In genomic region chr16:79172306-79172705, GRCh38 we compare ENCODE assay signal across 24 cellular contexts.
"Had no signal": no experiment of that assay in that cellular context is flagged by ENCODE, and none has a peak within 500 bp of the region (broad histone marks: within the 10 kb centered on the region; RNA-seq: fewer than 3 reads in every experiment).

No MANE protein-coding gene starts in this region.

- H3K4me1 ChIP-seq: right atrium auricular region had no signal

- H3K4me3 Mint-ChIP-seq: activated B cell treated with CpG ODN at 0.5 μM for 24 hours; activated CD4-positive, alpha-beta memory T cell treated with anti-CD3 and anti-CD28 coated beads for 36 hours; activated CD8-positive, alpha-beta memory T cell treated with anti-CD3 and anti-CD28 coated beads, Interleukin-2, amount 10 ng/mL, durations not matched to agents 7 days and 5 days; activated naive CD8-positive, alpha-beta T cell treated with anti-CD3 and anti-CD28 coated beads for 36 hours; naive B cell; neural crest cell had no signal

- H3K9me3 ChIP-seq: uterus had no signal

- DNase-seq: activated B cell treated with CpG ODN at 0.5 μM for 24 hours; activated CD4-positive, alpha-beta memory T cell treated with anti-CD3 and anti-CD28 coated beads for 36 hours; activated CD4-positive, alpha-beta T cell treated with anti-CD3 and anti-CD28 coated beads for 4 hours; activated CD8-positive, alpha-beta memory T cell treated with anti-CD3 and anti-CD28 coated beads, Interleukin-2, amount 10 ng/mL, durations not matched to agents 7 days and 5 days; activated naive CD4-positive, alpha-beta T cell; activated naive CD8-positive, alpha-beta T cell treated with anti-CD3 and anti-CD28 coated beads for 36 hours; amniotic stem cell; dermis blood vessel endothelial cell; effector memory CD4-positive, alpha-beta T cell; heart left ventricle; left ventricle myocardium superior; mesenchymal stem cell; mucosa of descending colon; naive B cell; stimulated activated CD4-positive, alpha-beta T cell treated with anti-CD3 and anti-CD28 coated beads, Interleukin-12 subunit alpha, Interleukin-12 subunit beta, amount 100 ng/mL, for 4 hours; stimulated activated CD4-positive, alpha-beta T cell treated with anti-CD3 and anti-CD28 coated beads, Interleukin-1b, Interleukin-23, amount 100 ng/mL, for 48 hours; stimulated activated CD8-positive, alpha-beta memory T cell treated with anti-CD3 and anti-CD28 coated beads, Interleukin-4, amount 100 ng/mL, for 48 hours; stimulated activated naive CD4-positive, alpha-beta T cell; uterus had no signal

- H3K4me3 ChIP-seq: esophagus muscularis mucosa, gastroesophageal sphincter, heart left ventricle, mucosa of descending colon, right atrium auricular region, uterus had no signal

- ATAC-seq: activated CD8-positive, alpha-beta memory T cell treated with anti-CD3 and anti-CD28 coated beads, Interleukin-2, amount 10 ng/mL, durations not matched to agents 7 days and 5 days; gastroesophageal sphincter; heart left ventricle; left ventricle myocardium superior; mucosa of descending colon had no signal

- H3K27ac Mint-ChIP-seq: activated B cell treated with CpG ODN at 0.5 μM for 24 hours; activated CD4-positive, alpha-beta memory T cell treated with anti-CD3 and anti-CD28 coated beads for 36 hours; activated CD8-positive, alpha-beta memory T cell treated with anti-CD3 and anti-CD28 coated beads, Interleukin-2, amount 10 ng/mL, durations not matched to agents 7 days and 5 days; activated naive CD8-positive, alpha-beta T cell treated with anti-CD3 and anti-CD28 coated beads for 36 hours; naive B cell; progenitor cell of endocrine pancreas had no signal

- H3K27me3 ChIP-seq: esophagus muscularis mucosa, gastroesophageal sphincter, heart left ventricle, right atrium auricular region, uterus had no signal

- H3K36me3 ChIP-seq: esophagus muscularis mucosa, gastroesophageal sphincter, heart left ventricle, right atrium auricular region, uterus had no signal

- H3K27me3 Mint-ChIP-seq: activated B cell treated with CpG ODN at 0.5 μM for 24 hours; activated CD4-positive, alpha-beta memory T cell treated with anti-CD3 and anti-CD28 coated beads for 36 hours; activated CD8-positive, alpha-beta memory T cell treated with anti-CD3 and anti-CD28 coated beads, Interleukin-2, amount 10 ng/mL, durations not matched to agents 7 days and 5 days; activated naive CD8-positive, alpha-beta T cell treated with anti-CD3 and anti-CD28 coated beads for 36 hours; progenitor cell of endocrine pancreas had no signal

- H3K27ac ChIP-seq: esophagus muscularis mucosa, heart left ventricle, right atrium auricular region, uterus had no signal
